18 cellular contexts compared by ENCODE assay signal in genomic region chr7:46247622-46248181, GRCh38.
"Had no signal": no experiment of that assay in that cellular context is flagged by ENCODE, and none has a peak within 500 bp of the region (broad histone marks: within the 10 kb centered on the region; RNA-seq: fewer than 3 reads in every experiment).

No MANE protein-coding gene starts in this region.

- DNase-seq: dermis blood vessel endothelial cell; endodermal cell; erythroblast; foreskin melanocyte; head of caudate nucleus; kidney; left cardiac atrium; left ventricle myocardium inferior; lower lobe of right lung; midbrain; naive B cell; posterior cingulate gyrus; stimulated activated CD4-positive, alpha-beta T cell treated with anti-CD3 and anti-CD28 coated beads, Interleukin-4, amount 100 ng/mL, for 1 hour; stimulated activated CD8-positive, alpha-beta memory T cell treated with anti-CD3 and anti-CD28 coated beads, Interleukin-4, amount 100 ng/mL, for 48 hours; testis had no signal

- H3K27ac ChIP-seq: hepatocyte, left ventricle myocardium inferior, lower lobe of right lung, testis, tibial nerve had no signal

- H3K36me3 ChIP-seq: left ventricle myocardium inferior, lower lobe of right lung, tibial nerve had no signal

- ATAC-seq: left cardiac atrium; lower lobe of right lung; stimulated activated effector memory CD8-positive, alpha-beta T cell treated with anti-CD3 and anti-CD28 coated beads, Interleukin-12 subunit alpha, Interleukin-12 subunit beta, amount 100 ng/mL, for 72 hours had no signal

- H3K79me2 ChIP-seq: hepatocyte had no signal

- H3K4me3 ChIP-seq: hepatocyte, left ventricle myocardium inferior, lower lobe of right lung, testis, tibial nerve had no signal

- H2AFZ ChIP-seq: hepatocyte had no signal

- H3K4me2 ChIP-seq: hepatocyte had no signal

- H3K9me3 ChIP-seq: left ventricle myocardium inferior, lower lobe of right lung, testis, tibial nerve had no signal

- H3K27me3 ChIP-seq: hepatocyte, testis, tibial nerve had no signal

- H3K4me1 ChIP-seq: left ventricle myocardium inferior, lower lobe of right lung, testis, tibial nerve had no signal
